Comparison of ENCODE assay signal across 20 cellular contexts in the genomic region with DNA sequence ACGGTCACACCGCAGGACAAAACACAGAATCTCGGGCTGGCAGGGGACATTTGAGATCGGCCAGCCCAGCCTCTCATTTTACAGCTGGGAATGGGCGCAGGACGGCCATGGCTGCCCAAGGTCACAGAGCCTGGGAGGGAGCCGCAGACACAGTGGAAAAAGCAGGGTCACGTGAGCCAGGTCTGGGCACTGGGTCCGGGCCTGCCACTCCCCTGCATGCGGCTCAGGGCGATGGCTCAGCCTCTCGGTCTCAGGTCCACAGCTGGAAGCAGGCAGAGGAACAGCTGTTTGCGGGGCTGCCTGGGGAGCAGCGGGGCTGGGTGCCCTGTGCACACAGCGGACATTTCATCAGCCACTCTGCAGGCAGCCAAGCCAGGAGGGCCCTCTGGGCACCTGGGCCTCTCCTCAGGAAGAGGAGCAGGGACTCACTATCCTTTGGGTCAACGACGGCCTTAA. TPM values are rescaled to one million over a fixed set of nuclear protein-coding genes. Genes with fewer than 3 reads are reported as not detected.
DNase-seq lines count a peak whose midpoint lies in the region; ATAC-seq, FAIRE-seq and TF ChIP-seq lines count a peak whose summit lies in the region.
"Had no signal": no experiment of that assay in that cellular context is flagged by ENCODE, and none has a peak within 500 bp of the region (broad histone marks: within the 10 kb centered on the region; RNA-seq: fewer than 3 reads in every experiment).

No MANE protein-coding gene starts in this region.

- H3K79me1 ChIP-seq in H1 (ENCODE audit: low read depth, low read length) = no peaks in the 10 kb centered on the region

- H3K18ac ChIP-seq in H1 (ENCODE audit: extremely low read depth, low read length) = no peak overlapping the region; the same call in 1 of the 2 replicates

- H3K9ac ChIP-seq in H1 (replicated peaks in 1 of 4; ENCODE audit: extremely low read depth in 1 of 4, low read depth in 3 of 4, low read length in 3 of 4) (no peak overlapping the region), kidney (ENCODE audit: low read length in 2 of 2) (peak overlapping the region in 1 of 2 donors; percentile 55)
- H3K9ac ChIP-seq: BLaER1 treated with 17β-estradiol and CSF1 and Interleukin-3, amounts not matched to agents 10 nM and 100 nM; KMS-11 had no signal

- no peaks in the 10 kb centered on the region for H3K4me1 Mint-ChIP-seq in T-helper 17 cell
- no peaks in the 10 kb centered on the region for H3K4me1 Mint-ChIP-seq in activated naive CD4-positive, alpha-beta T cell treated with anti-CD3 and anti-CD28 coated beads for 36 hours (ENCODE audit: low read depth)
- H3K4me1 Mint-ChIP-seq: activated CD4-positive, alpha-beta T cell treated with anti-CD3 and anti-CD28 coated beads for 36 hours; activated naive CD4-positive, alpha-beta T cell treated with anti-CD3 and anti-CD28 coated beads, Interleukin-2, amount 10 ng/mL, durations not matched to agents 7 days and 5 days; stimulated activated naive CD8-positive, alpha-beta T cell treated with anti-CD3 and anti-CD28 coated beads, Interleukin-15, amount 100 ng/mL, for 72 hours had no signal

- no peak overlapping the region for H3K4me2 ChIP-seq in H1 (ENCODE audit: insufficient read depth in 1 of 2, low read depth in 2 of 2, low read length in 2 of 2)
- H3K4me2 ChIP-seq: KMS-11 had no signal

- H3K36me3 ChIP-seq in H1 (ENCODE audit: control insufficient read depth in 2 of 4, insufficient read depth in 4 of 4, low read length in 3 of 4) (no peaks in the 10 kb centered on the region), kidney (ENCODE audit: control insufficient read depth in 1 of 2, insufficient read depth in 2 of 2, low read length in 2 of 2) (no peaks in the 10 kb centered on the region), upper lobe of right lung (no peaks in the 10 kb centered on the region)
- H3K36me3 ChIP-seq: BLaER1 treated with 17β-estradiol and CSF1 and Interleukin-3, amounts not matched to agents 10 nM and 100 nM; neutrophil had no signal

- H3K79me2 ChIP-seq in H1 (ENCODE audit: control insufficient read depth in 1 of 2, insufficient read depth in 2 of 2, low read length in 2 of 2) = no peaks in the 10 kb centered on the region

- H2BK5ac ChIP-seq in H1 (ENCODE audit: low read depth, low read length) = no peak overlapping the region

- DNase-seq in H1 (ENCODE audit: low read depth in 1 of 2, low spot score in 2 of 2) = no peak
- DNase-seq in kidney = peak; percentile 82
- peak; percentile 85 for DNase-seq in posterior vena cava (ENCODE audit: low spot score)
- no peak for DNase-seq in upper lobe of right lung
- no peak for DNase-seq in T-helper 17 cell
- no peak for DNase-seq in H4 (ENCODE audit: low spot score)
- DNase-seq in activated naive CD4-positive, alpha-beta T cell treated with anti-CD3 and anti-CD28 coated beads for 36 hours = no peak
- DNase-seq: activated CD4-positive, alpha-beta T cell treated with anti-CD3 and anti-CD28 coated beads for 36 hours; activated naive CD4-positive, alpha-beta T cell treated with anti-CD3 and anti-CD28 coated beads, Interleukin-2, amount 10 ng/mL, durations not matched to agents 7 days and 5 days; effector memory CD8-positive, alpha-beta T cell; NCI-H1436; stimulated activated naive CD8-positive, alpha-beta T cell treated with anti-CD3 and anti-CD28 coated beads, Interleukin-15, amount 100 ng/mL, for 72 hours had no signal

- no peak overlapping the region for H3K23ac ChIP-seq in H1 (ENCODE audit: insufficient read length)

- H3K27ac ChIP-seq in H1 (ENCODE audit: low read depth, low read length) (no peak overlapping the region), kidney (ENCODE audit: low read depth in 2 of 2, low read length in 2 of 2) (peak overlapping the region; percentile 80 to 92), upper lobe of right lung (peak overlapping the region; percentile 66)
- H3K27ac ChIP-seq: BLaER1 treated with 17β-estradiol and CSF1 and Interleukin-3, amounts not matched to agents 10 nM and 100 nM; KMS-11; neutrophil had no signal

- H4K91ac ChIP-seq in H1 (replicated peaks; ENCODE audit: insufficient read length, low read length) = no peak overlapping the region

- no peak overlapping the region for H4K5ac ChIP-seq in H1 (ENCODE audit: insufficient read length, low read depth, low read length)

- H2BK120ac ChIP-seq in H1 (replicated peaks; ENCODE audit: low read depth, low read length) = no peak overlapping the region

- H2BK15ac ChIP-seq in H1 (ENCODE audit: low read length) = no peak overlapping the region

- H2BK12ac ChIP-seq in H1 (ENCODE audit: low read depth, low read length) = no peak overlapping the region

- TF ChIP-seq POLR2A in H1 (IDR thresholded peaks at IDR 0.05; ENCODE audit: control extremely low read depth in 1 of 2, low read depth in 2 of 2, low read length in 2 of 2) = no peak

- H3K4me3 Mint-ChIP-seq in T-helper 17 cell = no peak overlapping the region
- no peak overlapping the region for H3K4me3 Mint-ChIP-seq in activated naive CD4-positive, alpha-beta T cell treated with anti-CD3 and anti-CD28 coated beads for 36 hours
- H3K4me3 Mint-ChIP-seq: activated CD4-positive, alpha-beta T cell treated with anti-CD3 and anti-CD28 coated beads for 36 hours; activated naive CD4-positive, alpha-beta T cell treated with anti-CD3 and anti-CD28 coated beads, Interleukin-2, amount 10 ng/mL, durations not matched to agents 7 days and 5 days; central memory CD8-positive, alpha-beta T cell; effector memory CD8-positive, alpha-beta T cell; stimulated activated naive CD8-positive, alpha-beta T cell treated with anti-CD3 and anti-CD28 coated beads, Interleukin-15, amount 100 ng/mL, for 72 hours; T-helper 2 cell treated with Interferon-gamma antibody and Interleukin-4, amounts not matched to agents 5 μg/mL and 100 μg/mL, for 36 hours had no signal

- H3K36me3 Mint-ChIP-seq in T-helper 17 cell (ENCODE audit: low read depth) = no peaks in the 10 kb centered on the region
- H3K36me3 Mint-ChIP-seq in activated naive CD4-positive, alpha-beta T cell treated with anti-CD3 and anti-CD28 coated beads for 36 hours (ENCODE audit: low read depth) = no peaks in the 10 kb centered on the region
- H3K36me3 Mint-ChIP-seq: activated naive CD4-positive, alpha-beta T cell treated with anti-CD3 and anti-CD28 coated beads, Interleukin-2, amount 10 ng/mL, durations not matched to agents 7 days and 5 days had no signal

- 94% methylated on average over 17 of the region's 17 CpGs; no CpG with 5 or more reads in 1 of the 2 experiments for WGBS in H1 (ENCODE audit: extremely low coverage in 1 of 2, insufficient coverage in 1 of 2, insufficient read length in 1 of 2, insufficient replicate concordance in 2 of 2, low coverage in 1 of 2, low lambda C conversion rate in 2 of 2, missing lambda C conversion rate in 1 of 2), 2 experiments

- FAIRE-seq in H1 (lab: Jason Lieb, UNC) (no peak), kidney (lab: Jason Lieb, UNC) (no peak)
- FAIRE-seq: GM18507, GM19239 had no signal

- CTCF ChIA-PET in H1 (lab: Charles Lee; ENCODE audit: partially characterized antibody) = interaction anchor here (0.7 to 1.5 kb wide), 4 partner anchors 18 to 177 kb away, joined by 3 to 4 read pairs (median 4); a partner anchor contains a TSS
- CTCF ChIA-PET in activated naive CD4-positive, alpha-beta T cell treated with anti-CD3 and anti-CD28 coated beads for 36 hours (lab: Charles Lee) = no interaction called here

- POLR2A ChIA-PET in H1 (lab: Charles Lee; ENCODE audit: partially characterized antibody) = no interaction called here

- no peak overlapping the region for H3K4ac ChIP-seq in H1 (replicated peaks; ENCODE audit: insufficient read length, low read depth, low read length)

- no peak overlapping the region for H2AFZ ChIP-seq in H1 (ENCODE audit: low read length)

- H4K8ac ChIP-seq in H1 (ENCODE audit: extremely low read depth, insufficient read depth, low read length) = peak overlapping the region; percentile 57; the same call in 1 of the 2 replicates

- H2AK5ac ChIP-seq in H1 (ENCODE audit: low read depth, low read length) = no peak overlapping the region

- intact Hi-C loops in kidney (cut with DNase I) = no loop called here
- intact Hi-C loops in posterior vena cava (cut with DNase I) = no loop called here
- intact Hi-C loops in upper lobe of right lung (cut with DNase I) = no loop called here
- intact Hi-C loops in activated naive CD4-positive, alpha-beta T cell treated with anti-CD3 and anti-CD28 coated beads for 36 hours (cut with micrococcal nuclease) = no loop called here

- no peak for TF ChIP-seq EP300 in H1 (IDR thresholded peaks at IDR 0.05; ENCODE audit: borderline replicate concordance in 1 of 2, low read depth in 2 of 2, low read length in 2 of 2)

- no peaks in the 10 kb centered on the region; a peak in 1 of 7 replicates for H3K4me1 ChIP-seq in H1 (replicated peaks in 1 of 4; ENCODE audit: control insufficient read depth in 3 of 4, insufficient read depth in 4 of 4, low read length in 3 of 4)
- H3K4me1 ChIP-seq in kidney (ENCODE audit: control insufficient read depth in 1 of 2, insufficient read depth in 1 of 2, low read depth in 1 of 2, low read length in 2 of 2) = peaks cover 3 to 25% of the 10 kb centered on the region in 2 donors
- H3K4me1 ChIP-seq in upper lobe of right lung = peaks cover 3% of the 10 kb centered on the region

- H3K9me3 ChIP-seq in H1 (ENCODE audit: insufficient read depth in 2 of 2, low read depth in 1 of 2, low read length in 1 of 2) (no peaks in the 10 kb centered on the region), kidney (ENCODE audit: control insufficient read depth in 1 of 2, low read length in 2 of 2) (no peaks in the 10 kb centered on the region), upper lobe of right lung (no peaks in the 10 kb centered on the region), T-helper 17 cell (ENCODE audit: control insufficient read depth, low read length, poor library complexity, severe bottlenecking) (no peaks in the 10 kb centered on the region)
- H3K9me3 ChIP-seq: BLaER1 treated with 17β-estradiol and CSF1 and Interleukin-3, amounts not matched to agents 10 nM and 100 nM; neutrophil had no signal

- H3K4me3 ChIP-seq in H1 (ENCODE audit: extremely low read depth in 1 of 4, insufficient read depth in 2 of 4, low read depth in 3 of 4, low read length in 4 of 4) (no peak overlapping the region), kidney (ENCODE audit: low read length in 2 of 2) (no peak overlapping the region), upper lobe of right lung (no peak overlapping the region)
- H3K4me3 ChIP-seq: BLaER1 treated with 17β-estradiol and CSF1 and Interleukin-3, amounts not matched to agents 10 nM and 100 nM had no signal

- no peaks in the 10 kb centered on the region for H3K23me2 ChIP-seq in H1 (ENCODE audit: low read depth, low read length)

- peaks cover 0 to 3% of the 10 kb centered on the region in 2 experiments for H4K20me1 ChIP-seq in H1 (replicated peaks in 1 of 2; ENCODE audit: control insufficient read depth in 1 of 2, insufficient read depth in 2 of 2, low read length in 2 of 2)

- H3K27ac Mint-ChIP-seq in T-helper 17 cell = no peak overlapping the region
- no peak overlapping the region for H3K27ac Mint-ChIP-seq in activated naive CD4-positive, alpha-beta T cell treated with anti-CD3 and anti-CD28 coated beads for 36 hours
- H3K27ac Mint-ChIP-seq: activated CD4-positive, alpha-beta T cell treated with anti-CD3 and anti-CD28 coated beads for 36 hours; activated naive CD4-positive, alpha-beta T cell treated with anti-CD3 and anti-CD28 coated beads, Interleukin-2, amount 10 ng/mL, durations not matched to agents 7 days and 5 days; stimulated activated naive CD8-positive, alpha-beta T cell treated with anti-CD3 and anti-CD28 coated beads, Interleukin-15, amount 100 ng/mL, for 72 hours; T-helper 2 cell treated with Interferon-gamma antibody and Interleukin-4, amounts not matched to agents 5 μg/mL and 100 μg/mL, for 36 hours had no signal

- H3K27me3 ChIP-seq in H1 (replicated peaks in 1 of 4; ENCODE audit: control insufficient read depth in 3 of 4, extremely low read depth in 1 of 4, insufficient read depth in 3 of 4, low read length in 3 of 4) = no peaks in the 10 kb centered on the region
- no peaks in the 10 kb centered on the region for H3K27me3 ChIP-seq in upper lobe of right lung
- H3K27me3 ChIP-seq: BLaER1 treated with 17β-estradiol and CSF1 and Interleukin-3, amounts not matched to agents 10 nM and 100 nM had no signal

- TF ChIP-seq RAD21 in H1 (IDR thresholded peaks at IDR 0.05 in 1 of 2, conservative IDR thresholded peaks at IDR 0.05 in 1 of 2; ENCODE audit: low read depth in 2 of 2, low read length in 2 of 2) = no peak

- no peaks in the 10 kb centered on the region for H3K9me3 Mint-ChIP-seq in activated naive CD4-positive, alpha-beta T cell treated with anti-CD3 and anti-CD28 coated beads for 36 hours
- H3K9me3 Mint-ChIP-seq: activated naive CD4-positive, alpha-beta T cell treated with anti-CD3 and anti-CD28 coated beads, Interleukin-2, amount 10 ng/mL, durations not matched to agents 7 days and 5 days; central memory CD8-positive, alpha-beta T cell; effector memory CD8-positive, alpha-beta T cell; stimulated activated naive CD8-positive, alpha-beta T cell treated with anti-CD3 and anti-CD28 coated beads, Interleukin-15, amount 100 ng/mL, for 72 hours; T-helper 2 cell treated with Interferon-gamma antibody and Interleukin-4, amounts not matched to agents 5 μg/mL and 100 μg/mL, for 36 hours had no signal

- no peak for TF ChIP-seq CTCF in H1 (IDR thresholded peaks at IDR 0.05; ENCODE audit: control extremely low read depth in 1 of 3, insufficient read depth in 1 of 3, low read depth in 1 of 3, low read length in 3 of 3)
- TF ChIP-seq CTCF in kidney (IDR thresholded peaks at IDR 0.05; ENCODE audit: borderline replicate concordance, extremely low read depth, insufficient read depth) = no peak
- no peak for TF ChIP-seq CTCF in upper lobe of right lung (IDR thresholded peaks at IDR 0.05)

- H3K56ac ChIP-seq in H1 (replicated peaks; ENCODE audit: insufficient read length, low read depth, low read length) = no peak overlapping the region

- no peak overlapping the region for H2BK20ac ChIP-seq in H1 (ENCODE audit: low read length)

- no peak overlapping the region for H3K14ac ChIP-seq in H1 (ENCODE audit: insufficient read length)

- ATAC-seq in upper lobe of right lung (no peak), HG03520 (IDR thresholded peaks at IDR 0.05; ENCODE audit: unreplicated experiment) (no peak), T-helper 17 cell (no peak)
- ATAC-seq: activated CD4-positive, alpha-beta T cell treated with anti-CD3 and anti-CD28 coated beads for 36 hours; effector memory CD8-positive, alpha-beta T cell; stimulated activated naive CD8-positive, alpha-beta T cell treated with anti-CD3 and anti-CD28 coated beads, Interleukin-15, amount 100 ng/mL, for 72 hours had no signal

- no peaks in the 10 kb centered on the region for H3K27me3 Mint-ChIP-seq in T-helper 17 cell
- H3K27me3 Mint-ChIP-seq in activated naive CD4-positive, alpha-beta T cell treated with anti-CD3 and anti-CD28 coated beads for 36 hours (ENCODE audit: low read depth) = no peaks in the 10 kb centered on the region
- H3K27me3 Mint-ChIP-seq: activated CD4-positive, alpha-beta T cell treated with anti-CD3 and anti-CD28 coated beads for 36 hours; central memory CD8-positive, alpha-beta T cell; effector memory CD8-positive, alpha-beta T cell; stimulated activated naive CD8-positive, alpha-beta T cell treated with anti-CD3 and anti-CD28 coated beads, Interleukin-15, amount 100 ng/mL, for 72 hours had no signal

RNA-seq across cellular contexts. Expression of a gene that starts 10.4 kb away (rescaled TPM):
- total RNA-seq in H1 (2021; fragmentation: NEBNext Ultra II Directional; extraction: Animal tissue kit (Norgen Biotek cat#: 25700)) = 8.2 and 10.0 TPM in 2 replicates
- polyA plus RNA-seq in H1 (2011; rRNA removed) (3.1 and 3.3 TPM in 2 replicates), kidney (ENCODE audit: insufficient read depth, low read depth, low replicate concordance) (15.8 TPM)
- polyA plus RNA-seq in H1 (2011; cell fraction: cytosol; rRNA removed) = 3.6 TPM
- polyA plus RNA-seq in H1 (2011; cell fraction: nucleus; rRNA removed) = 9.9 TPM
- polyA plus RNA-seq in H1 (2012, experiment 1 of 2) = 3.8 to 4.8 TPM (median 4.5 TPM) in 4 replicates
- polyA plus RNA-seq in H1 (2012, experiment 2 of 2) = 3.1 TPM
- 3.9 TPM for polyA plus RNA-seq in H1 (2013, experiment 1 of 2)
- polyA plus RNA-seq in H1 (2013, experiment 2 of 2) = 3.4 TPM
- polyA minus RNA-seq in H1 (2011; rRNA and poly(A)+ RNA removed) = 6.5 and 7.4 TPM in 2 replicates
- 3.2 TPM for polyA minus RNA-seq in H1 (2011; cell fraction: cytosol; rRNA and poly(A)+ RNA removed)
- 14.7 TPM for polyA minus RNA-seq in H1 (2011; cell fraction: nucleus; rRNA and poly(A)+ RNA removed)
- total RNA-seq in kidney (36.8 TPM), posterior vena cava (10 to 100 TPM; 22.8 to 27.7 TPM), upper lobe of right lung (18.4 TPM), T-helper 17 cell (10 to 100 TPM; 11.7 to 12.3 TPM)
- total RNA-seq in H4 (2014; rRNA removed; shearing (Covaris generic)) = 4.2 and 4.6 TPM in 2 replicates
- 1 to 10 TPM; 4.9 to 6.5 TPM for total RNA-seq in activated naive CD4-positive, alpha-beta T cell treated with anti-CD3 and anti-CD28 coated beads for 36 hours

Comparison
In these comparisons a context has a peak if more than half of its experiments do, and no peak if none do; other contexts are left out.
1. DNase-seq: peak in kidney (single experiment) and posterior vena cava (single experiment); none in H1 (0 of 2), upper lobe of right lung (single experiment), T-helper 17 cell (0 of 3), H4 (single experiment) and activated naive CD4-positive, alpha-beta T cell treated with anti-CD3 and anti-CD28 coated beads for 36 hours (single experiment).